8 cellular contexts compared by ENCODE assay signal in genomic region chr3:14791343-14791945, GRCh38. TPM values are rescaled to one million over a fixed set of nuclear protein-coding genes. Genes with fewer than 3 reads are reported as not detected.
A peak's percentile ranks its signal among the peaks of the same experiment; 100 is the strongest.
DNase-seq lines count a peak whose midpoint lies in the region; ATAC-seq and FAIRE-seq lines count a peak whose summit lies in the region.

No MANE protein-coding gene starts in this region.

- in situ Hi-C loops in KBM-7 (cut with MboI; ENCODE audit: low pct_unique_long_range_greater_than_20kb, low sequenced_read_pairs) (loop anchor here (10.0 kb wide), 1 partner anchor 133 kb away; no protein-coding TSS in a partner anchor), T47D (cut with HindIII; ENCODE audit: low pct_unique_long_range_greater_than_20kb, low sequenced_read_pairs) (no loop called here)

- H3K36me3 Mint-ChIP-seq in T-helper 17 cell (ENCODE audit: low read depth) = peaks cover 2% of the 10 kb centered on the region

- H3K4me1 Mint-ChIP-seq in T-helper 17 cell = peaks cover 6% of the 10 kb centered on the region

- H3K27me3 Mint-ChIP-seq in T-helper 17 cell = peaks cover 41% of the 10 kb centered on the region

- DNase-seq in DMS53 treated with DMSO at 0.1 percent for 48 hours (lab: John Stamatoyannopoulos, UW; ENCODE audit: unreplicated experiment) = peak; percentile 0
- peak; percentile 56 for DNase-seq in KBM-7
- peak in 2 of 3 donors; percentile 24 to 32 for DNase-seq in T-helper 17 cell
- DNase-seq in T47D (ENCODE audit: low read depth in 1 of 2, low spot score in 1 of 2) = peak; percentile 83 to 87
- DNase-seq in left kidney (ENCODE audit: low read depth, low spot score) = peak; percentile 90
- peak; percentile 71 for DNase-seq in stimulated activated CD8-positive, alpha-beta memory T cell treated with anti-CD3 and anti-CD28 coated beads, Interleukin-4, amount 100 ng/mL, for 48 hours
- DNase-seq in RCC 7860 (ENCODE audit: low spot score) = no peak

- H3K4me3 Mint-ChIP-seq in T-helper 17 cell = no peak overlapping the region

- H3K9me3 ChIP-seq in T-helper 17 cell (ENCODE audit: control insufficient read depth, low read length, poor library complexity, severe bottlenecking) = no peaks in the 10 kb centered on the region

- no peak overlapping the region for H3K27ac Mint-ChIP-seq in T-helper 17 cell

- no peak for FAIRE-seq in RCC 7860 (lab: Jason Lieb, UNC)

- peak; percentile 59 for ATAC-seq in T-helper 17 cell
- no peak for ATAC-seq in GM21515 (IDR thresholded peaks at IDR 0.05; ENCODE audit: unreplicated experiment)

RNA-seq across cellular contexts. Expression of gene FGD5, which starts 27.3 kb away (rescaled TPM):
- not detected for total RNA-seq in T-helper 17 cell
